Comparison of ENCODE assay signal across 12 cellular contexts in genomic region chr12:32445356-32445755, GRCh38.
"Had no signal": no experiment of that assay in that cellular context is flagged by ENCODE, and none has a peak within 500 bp of the region (broad histone marks: within the 10 kb centered on the region; RNA-seq: fewer than 3 reads in every experiment).

No MANE protein-coding gene starts in this region.

- FAIRE-seq: colon had no signal

- H3K9me3 ChIP-seq: gastrocnemius medialis, heart right ventricle, neutrophil, thyroid gland had no signal

- H3K27ac ChIP-seq: gastrocnemius medialis, neutrophil, WERI-Rb-1 had no signal

- H3K36me3 Mint-ChIP-seq: stimulated activated effector memory CD8-positive, alpha-beta T cell treated with anti-CD3 and anti-CD28 coated beads, Interleukin-12 subunit alpha, Interleukin-12 subunit beta, amount 100 ng/mL, for 72 hours had no signal

- DNase-seq: activated CD4-positive, alpha-beta T cell treated with anti-CD3 and anti-CD28 coated beads for 4 hours; activated CD8-positive, alpha-beta memory T cell treated with anti-CD3 and anti-CD28 coated beads, Interleukin-2, amount 50 U/mL, for 4 hours; activated CD8-positive, alpha-beta T cell treated with anti-CD3 and anti-CD28 coated beads for 36 hours; activated naive CD4-positive, alpha-beta T cell; aorta; gastrocnemius medialis; heart right ventricle; thyroid gland; WERI-Rb-1 had no signal

- H3K27ac Mint-ChIP-seq: activated CD8-positive, alpha-beta T cell treated with anti-CD3 and anti-CD28 coated beads for 36 hours; stimulated activated effector memory CD8-positive, alpha-beta T cell treated with anti-CD3 and anti-CD28 coated beads, Interleukin-12 subunit alpha, Interleukin-12 subunit beta, amount 100 ng/mL, for 72 hours had no signal

- H3K4me3 Mint-ChIP-seq: activated CD8-positive, alpha-beta T cell treated with anti-CD3 and anti-CD28 coated beads for 36 hours; stimulated activated effector memory CD8-positive, alpha-beta T cell treated with anti-CD3 and anti-CD28 coated beads, Interleukin-12 subunit alpha, Interleukin-12 subunit beta, amount 100 ng/mL, for 72 hours had no signal

- H3K27me3 Mint-ChIP-seq: activated CD8-positive, alpha-beta T cell treated with anti-CD3 and anti-CD28 coated beads for 36 hours had no signal

- H3K36me3 ChIP-seq: gastrocnemius medialis, heart right ventricle, neutrophil, thyroid gland, WERI-Rb-1 had no signal

- ATAC-seq: activated CD8-positive, alpha-beta T cell treated with anti-CD3 and anti-CD28 coated beads for 36 hours; gastrocnemius medialis; stimulated activated effector memory CD8-positive, alpha-beta T cell treated with anti-CD3 and anti-CD28 coated beads, Interleukin-12 subunit alpha, Interleukin-12 subunit beta, amount 100 ng/mL, for 72 hours had no signal

- H3K9me3 Mint-ChIP-seq: activated CD8-positive, alpha-beta T cell treated with anti-CD3 and anti-CD28 coated beads for 36 hours; stimulated activated effector memory CD8-positive, alpha-beta T cell treated with anti-CD3 and anti-CD28 coated beads, Interleukin-12 subunit alpha, Interleukin-12 subunit beta, amount 100 ng/mL, for 72 hours had no signal

- H3K27me3 ChIP-seq: gastrocnemius medialis, heart right ventricle, neutrophil, thyroid gland had no signal

- H3K4me3 ChIP-seq: gastrocnemius medialis, heart right ventricle, thyroid gland had no signal
